ENCODE assay signal across 17 cellular contexts in genomic region chr22:46455453-46455852, GRCh38.
"Had no signal": no experiment of that assay in that cellular context is flagged by ENCODE, and none has a peak within 500 bp of the region (broad histone marks: within the 10 kb centered on the region; RNA-seq: fewer than 3 reads in every experiment).

No MANE protein-coding gene starts in this region.

- ATAC-seq: lower lobe of right lung, T-cell had no signal

- H3K27ac ChIP-seq: cardiac muscle cell, colonic mucosa, lower lobe of right lung, prostate gland, stomach, thoracic aorta, uterus, VCaP had no signal

- H3K9me3 ChIP-seq: colonic mucosa, lower lobe of right lung, prostate gland, stomach, thoracic aorta, uterus had no signal

- DNase-seq: activated CD4-positive, alpha-beta memory T cell treated with anti-CD3 and anti-CD28 coated beads for 36 hours; activated naive CD4-positive, alpha-beta T cell treated with anti-CD3 and anti-CD28 coated beads, Interleukin-2, amount 10 ng/mL, durations not matched to agents 7 days and 5 days; activated T-cell treated with anti-CD3 and anti-CD28 coated beads, Interleukin-2, amount 50 U/mL, for 24 hours; colonic mucosa; foreskin melanocyte; head of caudate nucleus; lower lobe of right lung; midbrain; right cardiac atrium; stomach; T-cell; T-helper 9 cell; uterus had no signal

- H3K36me3 ChIP-seq: cardiac muscle cell, colonic mucosa, lower lobe of right lung, prostate gland, stomach, thoracic aorta, uterus had no signal

- H3K4me3 ChIP-seq: cardiac muscle cell, colonic mucosa, lower lobe of right lung, prostate gland, stomach, thoracic aorta, uterus had no signal

- H3K4me1 ChIP-seq: colonic mucosa, uterus had no signal

- H3K27me3 ChIP-seq: cardiac muscle cell, colonic mucosa, uterus had no signal
